Comparison of ENCODE assay signal across 8 cellular contexts in genomic region chr20:36988494-36988966, GRCh38. TPM values are rescaled to one million over a fixed set of nuclear protein-coding genes. Genes with fewer than 3 reads are reported as not detected.
DNase-seq lines count a peak whose midpoint lies in the region; ATAC-seq lines count a peak whose summit lies in the region.

No MANE protein-coding gene starts in this region.

- H3K9me3 Mint-ChIP-seq in activated naive CD8-positive, alpha-beta T cell (ENCODE audit: low read depth): no peaks in the 10 kb centered on the region

- peaks cover 12% of the 10 kb centered on the region for H3K36me3 Mint-ChIP-seq in activated naive CD8-positive, alpha-beta T cell

- peak; percentile 5 for DNase-seq in NCI-H1105 treated with DMSO at 0.1 percent for 48 hours (lab: John Stamatoyannopoulos, UW)
- no peak for DNase-seq in NCI-H1105 (lab: John Stamatoyannopoulos, UW)
- peak; percentile 58 for DNase-seq in HT1080 (ENCODE audit: low read depth)
- DNase-seq in left lobe of liver (ENCODE audit: low spot score): no peak
- DNase-seq in posterior vena cava (ENCODE audit: low spot score): no peak
- DNase-seq in sciatic nerve (ENCODE audit: low spot score): no peak

- ATAC-seq in left lobe of liver: peak; percentile 22
- ATAC-seq in sciatic nerve: no peak
- no peak for ATAC-seq in GM21381 (IDR thresholded peaks at IDR 0.05; ENCODE audit: unreplicated experiment)

- H3K4me3 Mint-ChIP-seq in activated naive CD8-positive, alpha-beta T cell: peak overlapping the region; percentile 43

- no peaks in the 10 kb centered on the region for H3K27me3 Mint-ChIP-seq in activated naive CD8-positive, alpha-beta T cell

- peak overlapping the region; percentile 83 for H3K27ac Mint-ChIP-seq in activated naive CD8-positive, alpha-beta T cell

- intact Hi-C loops in posterior vena cava (cut with DNase I): no loop called here
- intact Hi-C loops in sciatic nerve (cut with DNase I): no loop called here

- peaks cover 42% of the 10 kb centered on the region for H3K4me1 Mint-ChIP-seq in activated naive CD8-positive, alpha-beta T cell (ENCODE audit: low read depth)

RNA-seq across cellular contexts. Expression of gene SAMHD1, which starts 37.0 kb away (rescaled TPM):
- total RNA-seq in HT1080 (2014; rRNA removed; shearing (Covaris generic)): 12.9 and 15.4 TPM in 2 replicates
- polyA plus RNA-seq in HT1080 (2015; cell fraction: cytosol; rRNA removed): 6.6 and 7.6 TPM in 2 replicates
- polyA plus RNA-seq in HT1080 (2015; cell fraction: nucleus; rRNA removed): 11.6 and 12.1 TPM in 2 replicates
- total RNA-seq in left lobe of liver (22.5 TPM), posterior vena cava (100 to 1,000 TPM; 250 to 419 TPM), sciatic nerve (349 TPM)

Comparison
In these comparisons a context has a peak if more than half of its experiments do, and no peak if none do; other contexts are left out.
1. DNase-seq: peak in NCI-H1105 treated with DMSO at 0.1 percent for 48 hours (single experiment) and HT1080 (single experiment); none in NCI-H1105 (single experiment), left lobe of liver (single experiment), posterior vena cava (single experiment) and sciatic nerve (single experiment).
2. RNA of gene SAMHD1, which starts 37.0 kb away (total RNA-seq): 250 to 419 TPM in posterior vena cava and 349 TPM in sciatic nerve (single experiment); 22.5 TPM in left lobe of liver (single experiment) and 12.9 to 15.4 TPM in HT1080; every median in the first group is over 10 times any median in the second.